In genomic region chr10:44724415-44725174, GRCh38 we compare ENCODE assay signal across 12 cellular contexts.
DNase-seq lines count a peak whose midpoint lies in the region; ATAC-seq, FAIRE-seq and TF ChIP-seq lines count a peak whose summit lies in the region.
"Had no signal": no experiment of that assay in that cellular context is flagged by ENCODE, and none has a peak within 500 bp of the region (broad histone marks: within the 10 kb centered on the region; RNA-seq: fewer than 3 reads in every experiment).

No MANE protein-coding gene starts in this region.

- no peak for TF ChIP-seq EP300 in K562 (IDR thresholded peaks at IDR 0.05; ENCODE audit: low read length)

- no peak overlapping the region for H3K4me3 ChIP-seq in K562
- H3K4me3 ChIP-seq in smooth muscle cell: no peak overlapping the region
- no peak overlapping the region for H3K4me3 ChIP-seq in hepatocyte
- H3K4me3 ChIP-seq: mucosa of descending colon had no signal

- no peaks in the 10 kb centered on the region for H3K36me3 ChIP-seq in K562 (ENCODE audit: control insufficient read depth, insufficient read depth, low read length)
- no peaks in the 10 kb centered on the region for H3K36me3 ChIP-seq in smooth muscle cell (ENCODE audit: low read depth)
- H3K36me3 ChIP-seq in hepatocyte (replicated peaks; ENCODE audit: insufficient read depth, low read depth): no peaks in the 10 kb centered on the region

- WGBS in K562 (ENCODE audit: insufficient coverage, low coverage, missing lambda C conversion rate): under 1% methylated on average over 6 of the region's 6 CpGs
- WGBS in smooth muscle cell (ENCODE audit: low lambda C conversion rate): 73% methylated on average over 6 of the region's 6 CpGs
- WGBS in hepatocyte (ENCODE audit: low lambda C conversion rate, missing lambda C conversion rate): 86% methylated on average over 6 of the region's 6 CpGs

- no peak for FAIRE-seq in K562 (lab: Jason Lieb, UNC)
- FAIRE-seq: GM12891 had no signal

- no peaks in the 10 kb centered on the region for H3K9me3 ChIP-seq in K562 (replicated peaks; ENCODE audit: control insufficient read depth, insufficient read depth, low read depth, low read length)
- H3K9me3 ChIP-seq in smooth muscle cell (replicated peaks; ENCODE audit: low read depth): no peaks in the 10 kb centered on the region
- H3K9me3 ChIP-seq in hepatocyte (ENCODE audit: low read depth): no peaks in the 10 kb centered on the region
- H3K9me3 ChIP-seq: mucosa of descending colon had no signal

- in situ Hi-C loops in K562 (cut with MboI): no loop called here

- CTCF ChIA-PET in K562 (lab: Yijun Ruan, JAX; ENCODE audit: low intra/inter-chr PET ratio) (no interaction called here), HEK293T (lab: Yijun Ruan, JAX) (no interaction called here)

- peak; percentile 57 for ATAC-seq in GM18909 (IDR thresholded peaks at IDR 0.05; ENCODE audit: poor library complexity, unreplicated experiment)
- peak; percentile 61 for ATAC-seq in HG03442 (IDR thresholded peaks at IDR 0.05; ENCODE audit: unreplicated experiment)
- no peak for ATAC-seq in K562
- ATAC-seq: mucosa of descending colon had no signal

- no TSS peak for BruUV-seq in K562 (replicated peaks; lab: Mats Ljungman, UMichigan)

- H3K79me2 ChIP-seq in K562 (ENCODE audit: control insufficient read depth, insufficient read depth, low read length): no peaks in the 10 kb centered on the region
- H3K79me2 ChIP-seq in smooth muscle cell (ENCODE audit: low read depth): no peaks in the 10 kb centered on the region
- H3K79me2 ChIP-seq in hepatocyte: no peaks in the 10 kb centered on the region

- no peaks in the 10 kb centered on the region; a peak in 1 of 5 replicates for H3K4me1 ChIP-seq in K562 (replicated peaks in 1 of 2; ENCODE audit: control insufficient read depth in 2 of 2, insufficient read depth in 2 of 2, low read length in 2 of 2)
- H3K4me1 ChIP-seq in smooth muscle cell (ENCODE audit: low read depth): no peaks in the 10 kb centered on the region
- H3K4me1 ChIP-seq in hepatocyte (ENCODE audit: insufficient read depth): no peaks in the 10 kb centered on the region
- H3K4me1 ChIP-seq: foreskin keratinocyte had no signal

- no peak for TF ChIP-seq CTCF in K562 (IDR thresholded peaks at IDR 0.05 in 2 of 3, conservative IDR thresholded peaks at IDR 0.05 in 1 of 3; ENCODE audit: insufficient read depth in 2 of 3, low read depth in 1 of 3, low read length in 3 of 3)
- TF ChIP-seq CTCF in smooth muscle cell (IDR thresholded peaks at IDR 0.05; ENCODE audit: borderline replicate concordance, insufficient read depth, poor library complexity, severe bottlenecking): no peak
- TF ChIP-seq CTCF in hepatocyte (IDR thresholded peaks at IDR 0.05; ENCODE audit: poor library complexity): no peak

- H4K20me1 ChIP-seq in K562 (replicated peaks; ENCODE audit: control insufficient read depth, insufficient read depth, low read length): no peaks in the 10 kb centered on the region
- H4K20me1 ChIP-seq in smooth muscle cell (ENCODE audit: low read depth): no peaks in the 10 kb centered on the region
- no peaks in the 10 kb centered on the region for H4K20me1 ChIP-seq in hepatocyte (ENCODE audit: insufficient read depth, poor library complexity, severe bottlenecking)

- POLR2A ChIA-PET in K562 (lab: Yijun Ruan, JAX) (no interaction called here), HEK293T (lab: Yijun Ruan, JAX) (no interaction called here)

- TF ChIP-seq POLR2A in K562 (conservative IDR thresholded peaks at IDR 0.05): no peak

- H2AFZ ChIP-seq in K562 (ENCODE audit: low read depth, low read length): no peak overlapping the region
- H2AFZ ChIP-seq in smooth muscle cell (ENCODE audit: low read depth): no peak overlapping the region
- H2AFZ ChIP-seq in hepatocyte: no peak overlapping the region

- H3K27me3 ChIP-seq in K562 (ENCODE audit: control insufficient read depth in 2 of 2, insufficient read depth in 2 of 2, low read length in 2 of 2) (no peaks in the 10 kb centered on the region), smooth muscle cell (ENCODE audit: low read depth) (no peaks in the 10 kb centered on the region), hepatocyte (no peaks in the 10 kb centered on the region)
- H3K27me3 ChIP-seq: foreskin keratinocyte had no signal

- H3F3A ChIP-seq in smooth muscle cell (ENCODE audit: low read depth): no peaks in the 10 kb centered on the region

- H3K27ac ChIP-seq in K562 (ENCODE audit: extremely low read depth, low read depth, low read length): no peak overlapping the region
- peak overlapping the region; percentile 15 for H3K27ac ChIP-seq in smooth muscle cell (ENCODE audit: low read depth)
- H3K27ac ChIP-seq in hepatocyte: no peak overlapping the region
- H3K27ac ChIP-seq: foreskin keratinocyte had no signal

- H3K9ac ChIP-seq in K562 (ENCODE audit: insufficient read depth in 1 of 2, low read depth in 2 of 2, low read length in 2 of 2) (no peak overlapping the region), smooth muscle cell (ENCODE audit: low read depth) (no peak overlapping the region)

- no peaks in the 10 kb centered on the region for H3K9me1 ChIP-seq in K562 (ENCODE audit: control insufficient read depth, insufficient read depth, low read length)

- intact Hi-C loops in K562 (cut with micrococcal nuclease): no loop called here

- H3K4me2 ChIP-seq in K562 (ENCODE audit: insufficient read depth, low read length) (no peak overlapping the region), smooth muscle cell (no peak overlapping the region), hepatocyte (no peak overlapping the region)

- H3K9me2 ChIP-seq in hepatocyte (replicated peaks; ENCODE audit: insufficient read depth): no peaks in the 10 kb centered on the region

- no peak for DNase-seq in K562 (ENCODE audit: extremely low read depth in 1 of 4, low spot score in 3 of 4)
- no peak for DNase-seq in smooth muscle cell (lab: John Stamatoyannopoulos, UW; ENCODE audit: unreplicated experiment)
- no peak for DNase-seq in HEK293T (ENCODE audit: extremely low spot score)
- DNase-seq in hepatocyte (ENCODE audit: low spot score): no peak
- DNase-seq in stimulated activated CD4-positive, alpha-beta T cell treated with anti-CD3 and anti-CD28 coated beads, Interleukin-2, amount 100 ng/mL, for 24 hours: no peak
- DNase-seq: activated naive CD4-positive, alpha-beta T cell treated with Interleukin-2 at 50 U/mL for 16 hours; mucosa of descending colon; NCI-H345 had no signal

- TF ChIP-seq RAD21 in K562 (CRISPR knock-in tag; conservative IDR thresholded peaks at IDR 0.05 in 1 of 2, IDR thresholded peaks at IDR 0.05 in 1 of 2): no peak

TF ChIP-seq in K562, 482 proteins besides CTCF, POLR2A, EP300 and RAD21:
- TF ChIP-seq JUND (IDR thresholded peaks at IDR 0.05; ENCODE audit: borderline replicate concordance, low read depth, low read length) (no peak), JUND (tag; IDR thresholded peaks at IDR 0.05; ENCODE audit: borderline replicate concordance, low read depth, low read length) (peak; percentile 17; the same call in 1 of the 3 replicates), ZNF12 (CRISPR knock-in tag; IDR thresholded peaks at IDR 0.05) (no peak)

TF ChIP-seq in HEK293T, 16 proteins besides CTCF, POLR2A, EP300 and RAD21:
- no peak for TF ChIP-seq CTBP1 (IDR thresholded peaks at IDR 0.05; ENCODE audit: borderline replicate concordance)
- no peak for TF ChIP-seq SUZ12 (IDR thresholded peaks at IDR 0.05)
- no peak for TF ChIP-seq SP1 (IDR thresholded peaks at IDR 0.05)
- no peak for TF ChIP-seq LEF1 (IDR thresholded peaks at IDR 0.05; ENCODE audit: borderline replicate concordance)
- TF ChIP-seq L3MBTL2 (conservative IDR thresholded peaks at IDR 0.05): no peak
- TF ChIP-seq HDGF (IDR thresholded peaks at IDR 0.05; ENCODE audit: borderline replicate concordance): no peak
- TF ChIP-seq ELF4 (IDR thresholded peaks at IDR 0.05): no peak
- TF ChIP-seq ZNF384 (IDR thresholded peaks at IDR 0.05): no peak
- no peak for TF ChIP-seq PKNOX1 (IDR thresholded peaks at IDR 0.05)
- TF ChIP-seq ARNT (IDR thresholded peaks at IDR 0.05): no peak
- no peak for TF ChIP-seq TARDBP (IDR thresholded peaks at IDR 0.05)
